Comparison of ENCODE assay signal across 8 cellular contexts in genomic region chr17:31550389-31551056, GRCh38.
A peak's percentile ranks its signal among the peaks of the same experiment; 100 is the strongest.
DNase-seq lines count a peak whose midpoint lies in the region; ATAC-seq and TF ChIP-seq lines count a peak whose summit lies in the region.

No MANE protein-coding gene starts in this region.

- in situ Hi-C loops in IMR-90 (cut with MboI; ENCODE audit: low sequenced_read_pairs) (loop anchor here (5.0 kb wide), 1 partner anchor 297 kb away; no protein-coding TSS in a partner anchor), astrocyte of the spinal cord (cut with HindIII; ENCODE audit: low sequenced_read_pairs) (no loop called here), GM13977 (cut with MboI; ENCODE audit: low pct_unique_long_range_greater_than_20kb, low sequenced_read_pairs, unreplicated experiment) (no loop called here)

- no peak overlapping the region for H3K18ac ChIP-seq in IMR-90 (ENCODE audit: low read depth, low read length)

- ATAC-seq in IMR-90 (ENCODE audit: low read depth), result no peak
- no peak for ATAC-seq in HG03196 (IDR thresholded peaks at IDR 0.05; ENCODE audit: unreplicated experiment)

- dilution Hi-C loops in IMR-90 (cut with HindIII; ENCODE audit: low sequenced_read_pairs, unreplicated experiment), result no loop called here

- H4K5ac ChIP-seq in IMR-90 (ENCODE audit: low read depth, low read length), result peak overlapping the region; percentile 4; the same call in 1 of the 2 replicates

- no peak for TF ChIP-seq POLR2A in IMR-90 (IDR thresholded peaks at IDR 0.05; ENCODE audit: low read depth, low read length)
- no peak for TF ChIP-seq POLR2A in uterus (IDR thresholded peaks at IDR 0.05)

- no peaks in the 10 kb centered on the region for H4K20me1 ChIP-seq in IMR-90 (ENCODE audit: insufficient read depth, low read length)

- H2BK20ac ChIP-seq in IMR-90 (ENCODE audit: low read depth, low read length), result no peak overlapping the region

- 10% methylated on average over 11 of the region's 17 CpGs; no CpG with 5 or more reads in 1 of the 2 experiments for WGBS in IMR-90 (ENCODE audit: extremely low coverage in 2 of 2, insufficient read length in 1 of 2), 2 experiments

- intact Hi-C loops in IMR-90 (cut with micrococcal nuclease) (loop anchor here (5.0 kb wide), 1 partner anchor 147 kb away; no protein-coding TSS in a partner anchor), uterus (cut with DNase I; ENCODE audit: low total_unique reads) (no loop called here)

- H3K27me3 ChIP-seq in IMR-90 (ENCODE audit: control insufficient read depth, insufficient read depth, low read length) (no peaks in the 10 kb centered on the region), uterus (no peaks in the 10 kb centered on the region)

- H3K79me1 ChIP-seq in IMR-90 (ENCODE audit: low read depth in 1 of 2, low read length in 2 of 2), result peaks cover 0 to 8% of the 10 kb centered on the region in 2 experiments; a peak in 2 of 4 replicates

- POLR2A ChIA-PET in IMR-90 (lab: Charles Lee; ENCODE audit: unreplicated experiment), result no interaction called here

- H3K4me2 ChIP-seq in IMR-90 (ENCODE audit: low read depth, low read length), result peak overlapping the region; percentile 36

- no peak for TF ChIP-seq RAD21 in IMR-90 (IDR thresholded peaks at IDR 0.05; ENCODE audit: low read length)

- H4K8ac ChIP-seq in IMR-90 (ENCODE audit: low read depth in 2 of 2, low read length in 2 of 2), result peak overlapping the region in 1 of 2 experiments; percentile 55; a peak in 2 of 4 replicates

- no peak for TF ChIP-seq CTCF in IMR-90 (conservative IDR thresholded peaks at IDR 0.05; ENCODE audit: low read depth, low read length)
- no peak for TF ChIP-seq CTCF in astrocyte of the spinal cord (IDR thresholded peaks at IDR 0.05; ENCODE audit: low read depth, low read length)
- no peak for TF ChIP-seq CTCF in uterus (IDR thresholded peaks at IDR 0.05)
- TF ChIP-seq CTCF in GM13977 (IDR thresholded peaks at IDR 0.05; ENCODE audit: extremely low read depth, insufficient read depth, missing control alignments), result no peak

- peak overlapping the region; percentile 12; the same call in 1 of the 2 replicates for H2AK5ac ChIP-seq in IMR-90 (ENCODE audit: low read depth, low read length)

- no TSS peak for BruUV-seq in IMR-90 (replicated peaks; lab: Mats Ljungman, UMichigan)

- 0 out of 2 replicates have a peak overlapping the region, but pooled peaks have one; percentile 16 for H3K14ac ChIP-seq in IMR-90 (replicated peaks; ENCODE audit: low read depth, low read length)

- H3K4me3 ChIP-seq in IMR-90 (ENCODE audit: insufficient read depth, low read depth, low read length), result peak overlapping the region; percentile 36
- H3K4me3 ChIP-seq in astrocyte of the spinal cord (ENCODE audit: low read depth, low read length), result peak overlapping the region; percentile 48
- H3K4me3 ChIP-seq in uterus, result peak overlapping the region; percentile 77 to 86

- H3K36me3 ChIP-seq in IMR-90 (ENCODE audit: control insufficient read depth, insufficient read depth, low read length) (no peaks in the 10 kb centered on the region), uterus (no peaks in the 10 kb centered on the region)

- H3K4ac ChIP-seq in IMR-90 (ENCODE audit: low read depth, low read length), result no peak overlapping the region

- DNase-seq in COR-L47 (lab: John Stamatoyannopoulos, UW) (peak; percentile 71), IMR-90 (peak; percentile 24), astrocyte of the spinal cord (ENCODE audit: low read depth, low spot score) (peak; percentile 42), lung microvascular endothelial cell (ENCODE audit: low read depth in 2 of 2) (peak; percentile 16 to 41), uterus (no peak), HCEC 1CT (no peak), GM13977 (ENCODE audit: low spot score) (no peak)

- H3K9me3 ChIP-seq in IMR-90 (ENCODE audit: control insufficient read depth, insufficient read depth, low read length), result no peaks in the 10 kb centered on the region
- H3K9me3 ChIP-seq in uterus, result no peaks in the 10 kb centered on the region

- H3K27ac ChIP-seq in IMR-90 (ENCODE audit: insufficient read depth, low read length) (no peak overlapping the region), uterus (peak overlapping the region; percentile 90 to 93)

- CTCF ChIA-PET in IMR-90 (lab: Yijun Ruan, JAX), result no interaction called here

- H4K91ac ChIP-seq in IMR-90 (ENCODE audit: insufficient read depth, low read depth, low read length), result no peak overlapping the region

- H2AFZ ChIP-seq in IMR-90 (replicated peaks; ENCODE audit: low read length, poor library complexity), result peak overlapping the region; percentile 84

- no peak overlapping the region for H3K56ac ChIP-seq in IMR-90 (ENCODE audit: extremely low read depth, insufficient read depth, low read length)

- peak overlapping the region; percentile 23; the same call in 1 of the 2 replicates for H2BK120ac ChIP-seq in IMR-90 (ENCODE audit: low read depth, low read length)

- no peaks in the 10 kb centered on the region; the same call in 1 of the 2 replicates for H3K4me1 ChIP-seq in IMR-90 (ENCODE audit: control insufficient read depth, insufficient read depth, low read length)
- H3K4me1 ChIP-seq in uterus, result no peaks in the 10 kb centered on the region

- H2BK5ac ChIP-seq in IMR-90 (ENCODE audit: low read depth, low read length, poor library complexity, severe bottlenecking), result no peak overlapping the region

- no peak overlapping the region for H2BK15ac ChIP-seq in IMR-90 (ENCODE audit: low read depth, low read length)

- no peaks in the 10 kb centered on the region for H3K9me1 ChIP-seq in IMR-90 (ENCODE audit: insufficient read depth, low read length)

- H2AK9ac ChIP-seq in IMR-90 (replicated peaks; ENCODE audit: low read depth, low read length, poor library complexity), result peak overlapping the region; percentile 77

- H3K9ac ChIP-seq in IMR-90 (ENCODE audit: low read depth, low read length), result 0 out of 2 replicates have a peak overlapping the region, but pooled peaks have one; percentile 3

- H3K23ac ChIP-seq in IMR-90 (ENCODE audit: low read depth, low read length), result peak overlapping the region; percentile 34; the same call in 1 of the 2 replicates

TF ChIP-seq in IMR-90, 13 proteins besides CTCF, POLR2A, EP300 and RAD21:
- TF ChIP-seq RCOR1 (IDR thresholded peaks at IDR 0.05; ENCODE audit: insufficient replicate concordance, low read length), result peak; percentile 92
- TF ChIP-seq CHD1 (IDR thresholded peaks at IDR 0.05; ENCODE audit: low read depth, low read length), result no peak
- no peak for TF ChIP-seq MAFK (IDR thresholded peaks at IDR 0.05; ENCODE audit: low read depth, low read length)

Comparison
In these comparisons a context has a peak if more than half of its experiments do, and no peak if none do; other contexts are left out.
1. DNase-seq: peak in COR-L47 (single experiment), IMR-90 (single experiment), astrocyte of the spinal cord (single experiment) and lung microvascular endothelial cell (2 of 2); none in uterus (0 of 2), HCEC 1CT (single experiment) and GM13977 (single experiment).
2. Peak in every context shown above with its lines, with median percentiles within 50 percentile points of each other: H3K4me3 ChIP-seq.